ENCODE assay signal across 15 cellular contexts in the genomic region with DNA sequence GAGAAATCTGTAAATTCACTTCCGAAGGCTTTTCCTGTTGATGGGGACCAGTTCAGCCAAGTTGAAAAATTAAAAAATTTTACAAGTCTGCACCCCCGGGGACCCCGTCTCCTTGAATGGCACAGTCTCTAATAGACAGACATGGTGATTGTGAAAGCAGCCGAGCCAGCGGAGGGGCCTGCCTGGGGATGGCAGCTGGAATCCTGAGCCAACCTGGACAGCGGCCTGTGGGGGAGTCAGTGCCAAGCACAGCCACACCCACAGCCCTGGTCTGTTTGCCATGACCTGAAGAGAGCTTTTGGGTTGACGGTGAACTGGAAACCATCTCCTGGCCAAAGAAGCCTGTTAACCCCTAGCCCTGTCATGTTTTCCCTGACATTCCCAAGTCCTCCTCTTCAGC.
"Had no signal": no experiment of that assay in that cellular context is flagged by ENCODE, and none has a peak within 500 bp of the region (broad histone marks: within the 10 kb centered on the region; RNA-seq: fewer than 3 reads in every experiment).

No MANE protein-coding gene starts in this region.

- H3K4me3 ChIP-seq: cardiac muscle cell, gastroesophageal sphincter, lower lobe of right lung, SJSA1, suprapubic skin, upper lobe of left lung had no signal

- H3K9me3 ChIP-seq: SJSA1, suprapubic skin had no signal

- H3K36me3 ChIP-seq: cardiac muscle cell, lower lobe of right lung, SJSA1, suprapubic skin, upper lobe of left lung had no signal

- H3K27ac ChIP-seq: cardiac muscle cell, gastroesophageal sphincter, lower lobe of right lung, SJSA1, suprapubic skin, upper lobe of left lung, VCaP had no signal

- H3K4me1 ChIP-seq: gastroesophageal sphincter, lower lobe of right lung, SJSA1, suprapubic skin, upper lobe of left lung had no signal

- ATAC-seq: gastroesophageal sphincter, lower lobe of right lung had no signal

- DNase-seq: activated CD4-positive, alpha-beta T cell treated with anti-CD3 and anti-CD28 coated beads for 1 hour; amygdala; erythroblast; immature natural killer cell; kidney glomerular epithelial cell; lower lobe of right lung; nucleus accumbens; posterior cingulate gyrus; retina had no signal

- H3K27me3 ChIP-seq: cardiac muscle cell, SJSA1, upper lobe of left lung had no signal
